In genomic region chr19:49339364-49340068, GRCh38 we compare ENCODE assay signal across 2 cellular contexts.
TF ChIP-seq lines count a peak whose summit lies in the region.

No MANE protein-coding gene starts in this region.

TF ChIP-seq in GM23338, 12 proteins besides CTCF, POLR2A, EP300 and RAD21 (continued from another document):
- TF ChIP-seq POLR2AphosphoS5 (IDR thresholded peaks at IDR 0.05; ENCODE audit: low read depth), result peak; percentile 54

TF ChIP-seq in SK-N-SH treated with all-trans-retinoic acid at 6 μM for 48 hours, 23 proteins besides CTCF, POLR2A, EP300 and RAD21 (continued from another document):
- TF ChIP-seq TSHZ2 (CRISPR knock-in tag; IDR thresholded peaks at IDR 0.05) (no peak), ZFP3 (CRISPR knock-in tag; IDR thresholded peaks at IDR 0.05) (no peak), ISL1 (CRISPR knock-in tag; IDR thresholded peaks at IDR 0.05) (no peak), OSR1 (CRISPR knock-in tag; IDR thresholded peaks at IDR 0.05) (no peak), PATZ1 (CRISPR knock-in tag; IDR thresholded peaks at IDR 0.05; ENCODE audit: borderline replicate concordance) (no peak), ARNTL (CRISPR knock-in tag; IDR thresholded peaks at IDR 0.05; ENCODE audit: borderline replicate concordance, low read depth) (no peak), ZNF565 (CRISPR knock-in tag; conservative IDR thresholded peaks at IDR 0.05; ENCODE audit: low read depth) (no peak), ZNF70 (CRISPR knock-in tag; IDR thresholded peaks at IDR 0.05) (no peak), BACH2 (CRISPR knock-in tag; IDR thresholded peaks at IDR 0.05; ENCODE audit: borderline replicate concordance) (no peak), CSDC2 (CRISPR knock-in tag; IDR thresholded peaks at IDR 0.05) (no peak), ZNF8 (CRISPR knock-in tag; IDR thresholded peaks at IDR 0.05) (no peak), CREB5 (CRISPR knock-in tag; IDR thresholded peaks at IDR 0.05; ENCODE audit: low read depth) (no peak), ESRRG (CRISPR knock-in tag; IDR thresholded peaks at IDR 0.05) (no peak), ZC3H10 (CRISPR knock-in tag; IDR thresholded peaks at IDR 0.05) (no peak), TOX (CRISPR knock-in tag; IDR thresholded peaks at IDR 0.05; ENCODE audit: borderline replicate concordance) (no peak), CSRNP3 (CRISPR knock-in tag; IDR thresholded peaks at IDR 0.05) (no peak; the same call in 1 of the 2 replicates), POU6F1 (CRISPR knock-in tag; IDR thresholded peaks at IDR 0.05; ENCODE audit: borderline replicate concordance, low read depth) (no peak), PPARA (CRISPR knock-in tag; IDR thresholded peaks at IDR 0.05; ENCODE audit: borderline replicate concordance) (no peak)
